ENCODE assay signal across 13 cellular contexts in the genomic region with DNA sequence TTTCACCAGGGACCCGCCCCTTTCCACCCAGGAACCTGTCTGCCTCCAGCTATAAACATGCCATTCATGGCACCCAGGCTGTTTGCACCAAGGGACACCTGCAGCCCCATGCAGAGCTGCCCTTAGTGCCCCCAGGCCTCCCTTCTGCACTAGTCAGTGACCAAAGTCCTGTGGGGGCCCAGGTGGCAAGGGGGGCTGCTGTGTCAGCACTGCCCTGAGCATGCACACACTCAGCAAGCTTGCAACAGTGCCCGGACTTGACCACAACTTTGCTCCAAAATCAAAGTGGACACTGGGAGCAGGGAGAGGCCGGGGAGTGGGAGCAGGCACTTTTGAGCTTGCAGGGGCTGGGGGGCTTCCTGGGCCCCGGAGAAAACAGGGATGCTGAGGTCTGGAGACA.
A peak's percentile ranks its signal among the peaks of the same experiment; 100 is the strongest.
DNase-seq lines count a peak whose midpoint lies in the region; ATAC-seq, FAIRE-seq and TF ChIP-seq lines count a peak whose summit lies in the region.
"Had no signal": no experiment of that assay in that cellular context is flagged by ENCODE, and none has a peak within 500 bp of the region (broad histone marks: within the 10 kb centered on the region; RNA-seq: fewer than 3 reads in every experiment).

No MANE protein-coding gene starts in this region.

- H3K27ac ChIP-seq in kidney (ENCODE audit: low read depth in 2 of 2, low read length in 2 of 2) (peak overlapping the region; percentile 7 to 25), vagina (no peak overlapping the region), WERI-Rb-1 (no peak overlapping the region)

- FAIRE-seq in GM12892 (lab: Jason Lieb, UNC) (peak; percentile 27), kidney (lab: Jason Lieb, UNC) (no peak)

- H3K4me3 ChIP-seq in kidney (ENCODE audit: low read length in 2 of 2) = peak overlapping the region; percentile 29 to 33
- no peak overlapping the region for H3K4me3 ChIP-seq in vagina
- no peak overlapping the region for H3K4me3 ChIP-seq in WERI-Rb-1 (ENCODE audit: low read depth, low read length)

- no peak for DNase-seq in GM12892 (ENCODE audit: insufficient read length)
- no peak for DNase-seq in kidney
- no peak for DNase-seq in KBM-7
- no peak for DNase-seq in vagina (ENCODE audit: extremely low spot score in 2 of 2)
- DNase-seq in GF-D8 (lab: John Stamatoyannopoulos, UW) = no peak
- no peak for DNase-seq in WERI-Rb-1
- DNase-seq: activated CD4-positive, CD25-positive, alpha-beta regulatory T cell treated with anti-CD3 and anti-CD28 coated beads, Interleukin-2, amount 50 U/mL, for 72 hours; activated naive CD8-positive, alpha-beta T cell treated with anti-CD3 and anti-CD28 coated beads, Interleukin-2, amount 50 U/mL, for 24 hours; activated T-cell treated with anti-CD3 and anti-CD28 coated beads for 4 hours; left ventricle myocardium superior had no signal

- H3K27me3 ChIP-seq in vagina (no peaks in the 10 kb centered on the region), WERI-Rb-1 (ENCODE audit: insufficient read depth, low read depth, severe bottlenecking) (no peaks in the 10 kb centered on the region)

- no peaks in the 10 kb centered on the region for H3K9me3 ChIP-seq in kidney (ENCODE audit: control insufficient read depth in 1 of 2, low read length in 2 of 2)
- H3K9me3 ChIP-seq in vagina = no peaks in the 10 kb centered on the region
- no peaks in the 10 kb centered on the region for H3K9me3 ChIP-seq in WERI-Rb-1 (ENCODE audit: severe bottlenecking)

- ATAC-seq in GM21526 (IDR thresholded peaks at IDR 0.05; ENCODE audit: low FRiP score, unreplicated experiment) = peak; percentile 5
- peak; percentile 16 for ATAC-seq in HG03432 (IDR thresholded peaks at IDR 0.05; ENCODE audit: unreplicated experiment)
- ATAC-seq: activated naive CD8-positive, alpha-beta T cell treated with anti-CD3 and anti-CD28 coated beads, Interleukin-2, amount 50 U/mL, for 24 hours; esophagus mucosa; left ventricle myocardium superior had no signal

- in situ Hi-C loops in KBM-7 (cut with MboI; ENCODE audit: low pct_unique_long_range_greater_than_20kb, low sequenced_read_pairs) = no loop called here

- TF ChIP-seq POLR2A in GM12892 (IDR thresholded peaks at IDR 0.05; ENCODE audit: low read depth, low read length) = no peak
- no peak for TF ChIP-seq POLR2A in vagina (IDR thresholded peaks at IDR 0.05)

- H3K9ac ChIP-seq in kidney (ENCODE audit: low read length in 2 of 2) = no peak overlapping the region

- intact Hi-C loops in kidney (cut with DNase I) (no loop called here), vagina (cut with DNase I) (no loop called here)

- H3K36me3 ChIP-seq in kidney (ENCODE audit: control insufficient read depth in 1 of 2, insufficient read depth in 2 of 2, low read length in 2 of 2) (no peaks in the 10 kb centered on the region), vagina (no peaks in the 10 kb centered on the region), WERI-Rb-1 (no peaks in the 10 kb centered on the region)

- TF ChIP-seq CTCF in kidney (IDR thresholded peaks at IDR 0.05; ENCODE audit: borderline replicate concordance, extremely low read depth, insufficient read depth) = no peak
- no peak for TF ChIP-seq CTCF in vagina (IDR thresholded peaks at IDR 0.05)
- no peak for TF ChIP-seq CTCF in WERI-Rb-1 (IDR thresholded peaks at IDR 0.05; ENCODE audit: low read depth, low read length)

- peaks cover 0 to 2% of the 10 kb centered on the region in 2 donors for H3K4me1 ChIP-seq in kidney (ENCODE audit: control insufficient read depth in 1 of 2, insufficient read depth in 1 of 2, low read depth in 1 of 2, low read length in 2 of 2)
- no peaks in the 10 kb centered on the region for H3K4me1 ChIP-seq in vagina

Comparison
In these comparisons a context has a peak if more than half of its experiments do, and no peak if none do; other contexts are left out.
1. H3K27ac ChIP-seq: peak in kidney (2 of 2); none in vagina (single experiment) and WERI-Rb-1 (single experiment).
2. H3K4me3 ChIP-seq: peak in kidney (2 of 2); none in vagina (0 of 2) and WERI-Rb-1 (single experiment).